ENCODE assay signal across 27 cellular contexts in genomic region chr5:134314443-134314842, GRCh38.
"Had no signal": no experiment of that assay in that cellular context is flagged by ENCODE, and none has a peak within 500 bp of the region (broad histone marks: within the 10 kb centered on the region; RNA-seq: fewer than 3 reads in every experiment).

No MANE protein-coding gene starts in this region.

- H3K27me3 ChIP-seq: stomach, suprapubic skin, testis, thyroid gland, tibial artery, tibial nerve, transverse colon, upper lobe of left lung, upper lobe of right lung, uterus, vagina had no signal

- H3K9me3 ChIP-seq: stomach, suprapubic skin, testis, thyroid gland, tibial nerve, transverse colon, upper lobe of left lung, upper lobe of right lung, uterus, vagina had no signal

- H3K36me3 ChIP-seq: suprapubic skin, thoracic aorta, thyroid gland, transverse colon, upper lobe of right lung, uterus, vagina had no signal

- H3K4me1 ChIP-seq: stomach, suprapubic skin, testis, thyroid gland, tibial artery, tibial nerve, transverse colon, upper lobe of left lung, upper lobe of right lung, uterus, vagina had no signal

- H3K27ac ChIP-seq: stomach, suprapubic skin, testis, thoracic aorta, thyroid gland, tibial artery, tibial nerve, transverse colon, upper lobe of left lung, upper lobe of right lung, uterus, vagina had no signal

- H3K4me3 ChIP-seq: stomach, suprapubic skin, testis, thoracic aorta, thyroid gland, tibial artery, tibial nerve, transverse colon, upper lobe of left lung, upper lobe of right lung, uterus, vagina had no signal

- FAIRE-seq: urothelium cell line had no signal

- ATAC-seq: stimulated activated effector memory CD8-positive, alpha-beta T cell treated with anti-CD3 and anti-CD28 coated beads, Interleukin-12 subunit alpha, Interleukin-12 subunit beta, amount 100 ng/mL, for 72 hours; stimulated activated memory B cell treated with anti-CD40 and anti-IgM and Interleukin-4, amounts not matched to agents 10 μg/mL and 1 μg/mL and 100 μg/mL, for 72 hours; stimulated activated naive B cell treated with anti-CD40 and anti-IgM and Interleukin-4, amounts not matched to agents 10 μg/mL and 1 μg/mL and 100 μg/mL, for 72 hours; stimulated activated naive CD8-positive, alpha-beta T cell treated with anti-CD3 and anti-CD28 coated beads, Interleukin-15, amount 100 ng/mL, for 72 hours; stimulated activated naive CD8-positive, alpha-beta T cell treated with anti-CD3 and anti-CD28 coated beads, Interleukin-15, Interleukin-2, amounts not matched to agents 100 U/mL and 50 U/mL, for 24 hours; upper lobe of right lung had no signal

- DNase-seq: stimulated activated CD4-positive, alpha-beta T cell treated with anti-CD3 and anti-CD28 coated beads, Interleukin-2, amount 100 ng/mL, for 48 hours; stimulated activated CD4-positive, alpha-beta T cell treated with anti-CD3 and anti-CD28 coated beads, Interleukin-4, amount 100 ng/mL, for 1 hour; stimulated activated CD4-positive, alpha-beta T cell treated with anti-CD3 and anti-CD28 coated beads, Interleukin-4, amount 100 ng/mL, for 24 hours; stimulated activated CD4-positive, alpha-beta T cell treated with anti-CD3 and anti-CD28 coated beads, Interleukin-4, amount 100 ng/mL, for 4 hours; stimulated activated CD8-positive, alpha-beta memory T cell treated with anti-CD3 and anti-CD28 coated beads, Interleukin-4, amount 100 ng/mL, for 48 hours; stimulated activated naive B cell treated with anti-CD40 and anti-IgM and Interleukin-4, amounts not matched to agents 10 μg/mL and 1 μg/mL and 100 μg/mL, for 72 hours; stimulated activated naive CD4-positive, alpha-beta T cell; stimulated activated naive CD4-positive, alpha-beta T cell treated with Interleukin-2 at 50 U/mL for 16 hours; stimulated activated naive CD8-positive, alpha-beta T cell treated with anti-CD3 and anti-CD28 coated beads, Interleukin-15, amount 100 ng/mL, for 72 hours; stimulated activated naive CD8-positive, alpha-beta T cell treated with anti-CD3 and anti-CD28 coated beads, Interleukin-15, Interleukin-2, amounts not matched to agents 100 U/mL and 50 U/mL, for 24 hours; stomach; substantia nigra; testis; thyroid gland; tibial artery; transverse colon; trophoblast cell; upper lobe of left lung; upper lobe of right lung; uterus had no signal
